26 cellular contexts compared by ENCODE assay signal in genomic region chr7:50718311-50718710, GRCh38.
DNase-seq lines count a peak whose midpoint lies in the region; ATAC-seq and TF ChIP-seq lines count a peak whose summit lies in the region.
"Had no signal": no experiment of that assay in that cellular context is flagged by ENCODE, and none has a peak within 500 bp of the region (broad histone marks: within the 10 kb centered on the region; RNA-seq: fewer than 3 reads in every experiment).

No MANE protein-coding gene starts in this region.

- H4K91ac ChIP-seq in H9 (ENCODE audit: insufficient read length, low read depth, low read length): no peak overlapping the region

- H3K79me1 ChIP-seq in H9 (ENCODE audit: insufficient read depth, low read depth, low read length, poor library complexity, severe bottlenecking): peaks cover 11% of the 10 kb centered on the region

- H3T11ph ChIP-seq in H9 (ENCODE audit: low read length): no peak overlapping the region

- no CpG with 5 or more reads among the region's 6 CpGs for WGBS in H9 (ENCODE audit: extremely low coverage, insufficient read length, low lambda C conversion rate)
- 42 to 47% methylated on average over 6 of the region's 6 CpGs for WGBS in body of pancreas, 2 donors

- H3K79me2 ChIP-seq in H9 (ENCODE audit: insufficient read depth, low read length): peaks cover 31% of the 10 kb centered on the region; the same call in 1 of the 2 replicates

- peak overlapping the region in 2 of 3 experiments; percentile 17 to 84; a peak in 4 of 7 replicates for H3K27ac Mint-ChIP-seq in H9
- H3K27ac Mint-ChIP-seq: activated B cell treated with CpG ODN at 0.5 μM for 24 hours; activated naive CD4-positive, alpha-beta T cell treated with anti-CD3 and anti-CD28 coated beads for 36 hours; activated T-cell treated with anti-CD3 and anti-CD28 coated beads, Interleukin-2, amount 50 U/mL, for 72 hours; CD8-positive, alpha-beta memory T cell; HFFc6; natural killer cell treated with Interleukin-12 subunit alpha and Interleukin-12 subunit beta and Interleukin-15 and Interleukin-18, amount 100 ng/mL, for 72 hours had no signal

- intact Hi-C loops in body of pancreas (cut with DNase I) (no loop called here), posterior vena cava (cut with DNase I) (no loop called here)

- peaks cover 26 to 30% of the 10 kb centered on the region in 2 experiments for H3K4me1 Mint-ChIP-seq in H9
- H3K4me1 Mint-ChIP-seq: activated B cell treated with CpG ODN at 0.5 μM for 24 hours had no signal

- no peak overlapping the region for H3K23ac ChIP-seq in H9 (ENCODE audit: insufficient read length, low read depth, low read length)

- H3K23me2 ChIP-seq in H9 (ENCODE audit: insufficient read length, low read depth, low read length, poor library complexity, severe bottlenecking): no peaks in the 10 kb centered on the region

- H3K4me1 ChIP-seq in H9 (ENCODE audit: insufficient read depth, low read length) (no peaks in the 10 kb centered on the region), body of pancreas (peaks cover 93% of the 10 kb centered on the region)

- H3K4me3 ChIP-seq in body of pancreas: no peak overlapping the region
- H3K4me3 ChIP-seq: A549, adrenal gland, smooth muscle cell, tibial nerve had no signal

- TF ChIP-seq POLR2A in body of pancreas (IDR thresholded peaks at IDR 0.05): no peak

- no peak overlapping the region for H4K8ac ChIP-seq in H9 (replicated peaks; ENCODE audit: insufficient read length, low read depth, low read length)

- no peak overlapping the region for H3K4ac ChIP-seq in H9 (ENCODE audit: low read depth, low read length)

- H2BK20ac ChIP-seq in H9 (ENCODE audit: low read depth, low read length, poor library complexity, severe bottlenecking): no peak overlapping the region

- H2BK120ac ChIP-seq in H9 (ENCODE audit: low read depth, low read length, poor library complexity, severe bottlenecking): no peak overlapping the region

- DNase-seq in NCI-H748 (lab: John Stamatoyannopoulos, UW; ENCODE audit: unreplicated experiment): peak; percentile 58
- no peak for DNase-seq in NCI-H748 treated with DMSO at 0.1 percent for 48 hours (lab: John Stamatoyannopoulos, UW)
- DNase-seq in H9: no peak
- no peak for DNase-seq in body of pancreas
- peak; percentile 49 for DNase-seq in posterior vena cava (ENCODE audit: low spot score)
- DNase-seq in D341Med (ENCODE audit: low spot score): no peak
- no peak for DNase-seq in stimulated activated CD4-positive, alpha-beta T cell treated with anti-CD3 and anti-CD28 coated beads, Interleukin-1b, Interleukin-23, amount 100 ng/mL, for 48 hours
- DNase-seq: activated B cell treated with CpG ODN at 0.5 μM for 24 hours; activated naive CD4-positive, alpha-beta T cell treated with anti-CD3 and anti-CD28 coated beads for 36 hours; activated T-cell treated with anti-CD3 and anti-CD28 coated beads, Interleukin-2, amount 50 U/mL, for 72 hours; adrenal gland; AML-193; CD8-positive, alpha-beta memory T cell; effector CD8-positive, alpha-beta T cell; HFFc6; islet precursor cell; NCI-H446 treated with DMSO at 0.1 percent for 48 hours; NK-92 treated with Interleukin-12 subunit alpha and Interleukin-12 subunit beta, amount 100 ng/mL, for 24 hours; stimulated activated CD4-positive, alpha-beta T cell treated with anti-CD3 and anti-CD28 coated beads, Interleukin-2, amount 100 ng/mL, for 24 hours; SW 1271; T1000 had no signal

- H3K27ac ChIP-seq in H9 (ENCODE audit: insufficient read length, low read depth, low read length) (no peak overlapping the region), body of pancreas (peak overlapping the region; percentile 4 to 20 (median 17))
- H3K27ac ChIP-seq: A549, adrenal gland, tibial nerve had no signal

- TF ChIP-seq CTCF in H9 (conservative IDR thresholded peaks at IDR 0.05) (no peak), body of pancreas (IDR thresholded peaks at IDR 0.05) (no peak)

- H3K9ac ChIP-seq in H9 (ENCODE audit: extremely low read depth, insufficient read length, low read length): no peak overlapping the region

- no peak overlapping the region for H2BK12ac ChIP-seq in H9 (ENCODE audit: insufficient read length, low read depth, low read length)

- peaks cover 5 to 10% (median 5%) of the 10 kb centered on the region in 3 experiments; a peak in 6 of 7 replicates for H3K36me3 Mint-ChIP-seq in H9 (ENCODE audit: insufficient read depth in 1 of 3, low read depth in 3 of 3)
- H3K36me3 Mint-ChIP-seq: natural killer cell treated with Interleukin-12 subunit alpha and Interleukin-12 subunit beta and Interleukin-15 and Interleukin-18, amount 100 ng/mL, for 72 hours had no signal

- no peak overlapping the region for H3K56ac ChIP-seq in H9 (ENCODE audit: insufficient read length, low read depth, low read length)

- H2BK5ac ChIP-seq in H9 (ENCODE audit: insufficient read length, low read length): no peak overlapping the region

- H2AK5ac ChIP-seq in H9 (ENCODE audit: insufficient read length, low read length): no peak overlapping the region

- no peaks in the 10 kb centered on the region for H4K20me1 ChIP-seq in H9 (ENCODE audit: control insufficient read depth, insufficient read depth, insufficient read length)

- ATAC-seq in body of pancreas (no peak), HG03175 (IDR thresholded peaks at IDR 0.05; ENCODE audit: unreplicated experiment) (no peak)
- ATAC-seq: A549; activated T-cell treated with anti-CD3 and anti-CD28 coated beads, Interleukin-2, amount 50 U/mL, for 72 hours had no signal

- H3K4me2 ChIP-seq in H9 (ENCODE audit: insufficient read depth, insufficient read length, low read length): no peak overlapping the region
- H3K4me2 ChIP-seq: A549, smooth muscle cell had no signal

- no peak overlapping the region for H2BK15ac ChIP-seq in H9 (ENCODE audit: low read depth, low read length)

- H2AFZ ChIP-seq in H9 (ENCODE audit: low read length): no peak overlapping the region

- H3K9me3 ChIP-seq in H9 (ENCODE audit: control insufficient read depth, low read depth, low read length) (no peaks in the 10 kb centered on the region), body of pancreas (no peaks in the 10 kb centered on the region)
- H3K9me3 ChIP-seq: A549, adrenal gland, tibial nerve had no signal

- H3K36me3 ChIP-seq in body of pancreas (replicated peaks in 1 of 2; ENCODE audit: insufficient read depth in 1 of 2, low read depth in 2 of 2): no peaks in the 10 kb centered on the region
- H3K36me3 ChIP-seq: adrenal gland, tibial nerve had no signal

- no peaks in the 10 kb centered on the region for H3K27me3 Mint-ChIP-seq in H9 (ENCODE audit: low read depth)

- no peaks in the 10 kb centered on the region; a peak in 1 of 5 replicates for H3K9me3 Mint-ChIP-seq in H9
- H3K9me3 Mint-ChIP-seq: activated B cell treated with CpG ODN at 0.5 μM for 24 hours; activated naive CD4-positive, alpha-beta T cell treated with anti-CD3 and anti-CD28 coated beads for 36 hours; CD8-positive, alpha-beta memory T cell; HFFc6 had no signal

- H3K27me3 ChIP-seq in H9 (ENCODE audit: insufficient read depth, low read length): no peaks in the 10 kb centered on the region
- no peaks in the 10 kb centered on the region for H3K27me3 ChIP-seq in body of pancreas
- H3K27me3 ChIP-seq: adrenal gland, tibial nerve had no signal

- H3K14ac ChIP-seq in H9 (ENCODE audit: insufficient read depth, low read length): no peak overlapping the region

- H3K18ac ChIP-seq in H9 (ENCODE audit: insufficient read length, low read depth, low read length): no peak overlapping the region

- H3K4me3 Mint-ChIP-seq in H9: no peak overlapping the region
- H3K4me3 Mint-ChIP-seq: activated B cell treated with CpG ODN at 0.5 μM for 24 hours; activated naive CD4-positive, alpha-beta T cell treated with anti-CD3 and anti-CD28 coated beads for 36 hours; activated T-cell treated with anti-CD3 and anti-CD28 coated beads, Interleukin-2, amount 50 U/mL, for 72 hours; CD8-positive, alpha-beta memory T cell; HFFc6; natural killer cell treated with Interleukin-12 subunit alpha and Interleukin-12 subunit beta and Interleukin-15 and Interleukin-18, amount 100 ng/mL, for 72 hours had no signal

- no peak overlapping the region for H4K5ac ChIP-seq in H9 (ENCODE audit: insufficient read length, low read depth, low read length)

Comparison
In these comparisons a context has a peak if more than half of its experiments do, and no peak if none do; other contexts are left out.
1. DNase-seq: peak in NCI-H748 (single experiment) and posterior vena cava (single experiment); none in NCI-H748 treated with DMSO at 0.1 percent for 48 hours (single experiment), H9 (single experiment), body of pancreas (0 of 4), D341Med (single experiment) and stimulated activated CD4-positive, alpha-beta T cell treated with anti-CD3 and anti-CD28 coated beads, Interleukin-1b, Interleukin-23, amount 100 ng/mL, for 48 hours (single experiment).